12 cellular contexts compared by ENCODE assay signal in the genomic region with DNA sequence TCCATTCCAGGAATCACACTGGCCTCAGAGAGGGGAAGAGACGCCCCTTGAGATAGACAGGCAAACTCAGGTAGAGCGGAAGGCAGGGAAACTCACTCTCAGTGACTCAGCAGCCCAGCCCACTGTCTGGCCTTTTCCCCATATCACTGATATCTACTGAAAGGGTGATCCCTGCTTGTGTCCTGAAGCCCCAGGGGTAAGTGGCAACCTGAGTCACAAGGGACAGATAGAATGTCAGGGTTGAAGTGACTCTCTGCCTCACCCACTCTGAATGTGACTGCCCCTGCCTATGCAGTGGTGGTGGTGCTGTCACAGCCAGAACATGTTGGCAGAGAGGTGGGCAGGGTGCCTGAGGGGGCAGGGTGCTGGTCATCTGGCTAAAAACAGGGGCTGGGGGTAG.
DNase-seq lines count a peak whose midpoint lies in the region; ATAC-seq, FAIRE-seq and TF ChIP-seq lines count a peak whose summit lies in the region.
"Had no signal": no experiment of that assay in that cellular context is flagged by ENCODE, and none has a peak within 500 bp of the region (broad histone marks: within the 10 kb centered on the region; RNA-seq: fewer than 3 reads in every experiment).

No MANE protein-coding gene starts in this region.

- CTCF ChIA-PET in K562 (lab: Yijun Ruan, JAX; ENCODE audit: low intra/inter-chr PET ratio), result no interaction called here

- no peak for TF ChIP-seq POLR2A in K562 (conservative IDR thresholded peaks at IDR 0.05)
- TF ChIP-seq POLR2A in esophagus squamous epithelium (IDR thresholded peaks at IDR 0.05), result no peak

- peak overlapping the region; percentile 62 to 83 (median 74); a peak in 21 of 22 replicates for H3K4me2 ChIP-seq in BLaER1 treated with 17β-estradiol and CSF1 and Interleukin-3, amounts not matched to agents 10 nM and 100 nM
- H3K4me2 ChIP-seq in K562 (ENCODE audit: insufficient read depth, low read length), result no peak overlapping the region

- DNase-seq in HT-29 (ENCODE audit: low spot score) (peak; percentile 52), K562 (ENCODE audit: extremely low read depth in 1 of 4, low spot score in 3 of 4) (peak; percentile 15 to 70 (median 30)), left colon (no peak), NCI-H2227 treated with DMSO at 0.1 percent for 48 hours (lab: John Stamatoyannopoulos, UW) (no peak), esophagus squamous epithelium (lab: John Stamatoyannopoulos, UW) (no peak), activated T-cell treated with anti-CD3 and anti-CD28 coated beads for 4 hours (no peak)
- DNase-seq: CD4-positive, CD25-positive, alpha-beta regulatory T cell; KG1; RPMI8226; spleen had no signal

- H3K27me3 ChIP-seq in BLaER1 treated with 17β-estradiol and CSF1 and Interleukin-3, amounts not matched to agents 10 nM and 100 nM, result no peaks in the 10 kb centered on the region
- H3K27me3 ChIP-seq in K562 (ENCODE audit: control insufficient read depth in 2 of 2, insufficient read depth in 2 of 2, low read length in 2 of 2), result peaks cover 0 to 3% of the 10 kb centered on the region in 2 experiments; a peak in 1 of 5 replicates
- no peaks in the 10 kb centered on the region for H3K27me3 ChIP-seq in esophagus squamous epithelium
- H3K27me3 ChIP-seq: spleen had no signal

- POLR2A ChIA-PET in K562 (lab: Yijun Ruan, JAX), result no interaction called here

- peak overlapping the region in 10 of 11 experiments; percentile 16 to 76 (median 50); a peak in 14 of 22 replicates for H3K27ac ChIP-seq in BLaER1 treated with 17β-estradiol and CSF1 and Interleukin-3, amounts not matched to agents 10 nM and 100 nM
- H3K27ac ChIP-seq in K562 (ENCODE audit: extremely low read depth, low read depth, low read length), result no peak overlapping the region
- H3K27ac ChIP-seq in esophagus squamous epithelium, result no peak overlapping the region
- H3K27ac ChIP-seq: spleen had no signal

- H2AFZ ChIP-seq in K562 (ENCODE audit: low read depth, low read length), result no peak overlapping the region

- peak; percentile 15; the same call in 1 of the 2 replicates for TF ChIP-seq EP300 in K562 (IDR thresholded peaks at IDR 0.05; ENCODE audit: low read length)

- no peak overlapping the region for H3K4me3 ChIP-seq in BLaER1 treated with 17β-estradiol and CSF1 and Interleukin-3, amounts not matched to agents 10 nM and 100 nM
- H3K4me3 ChIP-seq in K562, result no peak overlapping the region
- no peak overlapping the region for H3K4me3 ChIP-seq in esophagus squamous epithelium
- H3K4me3 ChIP-seq: spleen had no signal

- TF ChIP-seq CTCF in K562 (IDR thresholded peaks at IDR 0.05 in 2 of 3, conservative IDR thresholded peaks at IDR 0.05 in 1 of 3; ENCODE audit: insufficient read depth in 2 of 3, low read depth in 1 of 3, low read length in 3 of 3) (no peak), esophagus squamous epithelium (IDR thresholded peaks at IDR 0.05) (no peak)

- no peak overlapping the region for H3K9ac ChIP-seq in BLaER1 treated with 17β-estradiol and CSF1 and Interleukin-3, amounts not matched to agents 10 nM and 100 nM
- H3K9ac ChIP-seq in K562 (ENCODE audit: insufficient read depth in 1 of 2, low read depth in 2 of 2, low read length in 2 of 2), result no peak overlapping the region

- no peaks in the 10 kb centered on the region for H3K9me3 ChIP-seq in BLaER1 treated with 17β-estradiol and CSF1 and Interleukin-3, amounts not matched to agents 10 nM and 100 nM (replicated peaks in 1 of 11)
- H3K9me3 ChIP-seq in K562 (replicated peaks; ENCODE audit: control insufficient read depth, insufficient read depth, low read depth, low read length) (no peaks in the 10 kb centered on the region), esophagus squamous epithelium (no peaks in the 10 kb centered on the region)
- H3K9me3 ChIP-seq: spleen had no signal

- no TSS peak for BruUV-seq in K562 (replicated peaks; lab: Mats Ljungman, UMichigan)

- no peaks in the 10 kb centered on the region for H3K79me2 ChIP-seq in K562 (ENCODE audit: control insufficient read depth, insufficient read depth, low read length)

- no peaks in the 10 kb centered on the region for H3K36me3 ChIP-seq in BLaER1 treated with 17β-estradiol and CSF1 and Interleukin-3, amounts not matched to agents 10 nM and 100 nM
- no peaks in the 10 kb centered on the region for H3K36me3 ChIP-seq in K562 (ENCODE audit: control insufficient read depth, insufficient read depth, low read length)
- no peaks in the 10 kb centered on the region for H3K36me3 ChIP-seq in esophagus squamous epithelium
- H3K36me3 ChIP-seq: spleen had no signal

- H4K20me1 ChIP-seq in BLaER1 treated with 17β-estradiol and CSF1 and Interleukin-3, amounts not matched to agents 10 nM and 100 nM, result no peaks in the 10 kb centered on the region
- H4K20me1 ChIP-seq in K562 (replicated peaks; ENCODE audit: control insufficient read depth, insufficient read depth, low read length), result 0 out of 2 replicates have a peak, but pooled peaks cover 4% of the 10 kb centered on the region

- WGBS in K562 (ENCODE audit: insufficient coverage, low coverage, missing lambda C conversion rate), result 0% methylated on average over 1 of the region's 2 CpGs
- WGBS in esophagus squamous epithelium, 2 donors, result 58 to 64% methylated on average over 2 of the region's 2 CpGs

- H3K9me1 ChIP-seq in K562 (ENCODE audit: control insufficient read depth, insufficient read depth, low read length), result no peaks in the 10 kb centered on the region

- no peak for TF ChIP-seq RAD21 in K562 (CRISPR knock-in tag; conservative IDR thresholded peaks at IDR 0.05 in 1 of 2, IDR thresholded peaks at IDR 0.05 in 1 of 2)

- FAIRE-seq in K562 (lab: Jason Lieb, UNC), result peak; percentile 23

- ATAC-seq in K562, result peak; percentile 88
- ATAC-seq in left colon, result peak; percentile 26
- no peak for ATAC-seq in GM19351 (IDR thresholded peaks at IDR 0.05; ENCODE audit: unreplicated experiment)

- in situ Hi-C loops in K562 (cut with MboI), result no loop called here

- intact Hi-C loops in K562 (cut with micrococcal nuclease) (no loop called here), left colon (cut with DNase I, micrococcal nuclease) (no loop called here), esophagus squamous epithelium (cut with DNase I) (no loop called here)

- peaks cover 46 to 87% (median 60%) of the 10 kb centered on the region in 10 experiments for H3K4me1 ChIP-seq in BLaER1 treated with 17β-estradiol and CSF1 and Interleukin-3, amounts not matched to agents 10 nM and 100 nM
- H3K4me1 ChIP-seq in K562 (replicated peaks in 1 of 2; ENCODE audit: control insufficient read depth in 2 of 2, insufficient read depth in 2 of 2, low read length in 2 of 2), result peaks cover 0 to 6% of the 10 kb centered on the region in 2 experiments; a peak in 2 of 5 replicates
- H3K4me1 ChIP-seq in esophagus squamous epithelium, result peaks cover 7 to 36% (median 12%) of the 10 kb centered on the region in 3 donors

TF ChIP-seq in K562, 482 proteins besides CTCF, POLR2A, EP300 and RAD21 (continues in another document):
- no peak for TF ChIP-seq DEAF1 (CRISPR knock-in tag; IDR thresholded peaks at IDR 0.05)
- TF ChIP-seq BCOR (IDR thresholded peaks at IDR 0.05), result no peak
- TF ChIP-seq DPF2 (IDR thresholded peaks at IDR 0.05), result peak; percentile 43; the same call in 1 of the 2 replicates
- peak; percentile 53 for TF ChIP-seq MAFK (IDR thresholded peaks at IDR 0.05; ENCODE audit: low read length)
- peak; percentile 27; the same call in 1 of the 2 replicates for TF ChIP-seq NCOR1 (IDR thresholded peaks at IDR 0.05)
- no peak for TF ChIP-seq COPS2 (conservative IDR thresholded peaks at IDR 0.05)
- peak; percentile 33; the same call in 1 of the 2 replicates for TF ChIP-seq MAFF (IDR thresholded peaks at IDR 0.05; ENCODE audit: low read length)
- TF ChIP-seq ZC3H8 (IDR thresholded peaks at IDR 0.05), result no peak
- peak; percentile 61; the same call in 1 of the 2 replicates for TF ChIP-seq SMAD4 (CRISPR knock-in tag; conservative IDR thresholded peaks at IDR 0.05)
- TF ChIP-seq PKNOX1 (IDR thresholded peaks at IDR 0.05), result peak; percentile 46
- TF ChIP-seq MAFG (tag; conservative IDR thresholded peaks at IDR 0.05), result peak; percentile 65
- no peak for TF ChIP-seq FIP1L1 (IDR thresholded peaks at IDR 0.05; ENCODE audit: low read depth, low read length, poor library complexity, severe bottlenecking)
- peak; percentile 40; the same call in 1 of the 2 replicates for TF ChIP-seq ARID1B (IDR thresholded peaks at IDR 0.05)
- no peak for TF ChIP-seq JUN (IDR thresholded peaks at IDR 0.05; ENCODE audit: borderline replicate concordance, low read depth, low read length)
- TF ChIP-seq JUN (CRISPR knock-in tag; IDR thresholded peaks at IDR 0.05; ENCODE audit: borderline replicate concordance), result no peak
- TF ChIP-seq MECOM (CRISPR knock-in tag; IDR thresholded peaks at IDR 0.05), result no peak
- no peak for TF ChIP-seq ZNF561 (CRISPR knock-in tag; conservative IDR thresholded peaks at IDR 0.05)
- no peak for TF ChIP-seq STAG1 (CRISPR knock-in tag; IDR thresholded peaks at IDR 0.05; ENCODE audit: borderline replicate concordance)

Comparison
In these comparisons a context has a peak if more than half of its experiments do, and no peak if none do; other contexts are left out.
1. H3K27ac ChIP-seq: peak in BLaER1 treated with 17β-estradiol and CSF1 and Interleukin-3, amounts not matched to agents 10 nM and 100 nM (10 of 11); none in K562 (single experiment) and esophagus squamous epithelium (0 of 4).
2. DNase-seq: peak in HT-29 (single experiment) and K562 (4 of 4); none in left colon (0 of 2), NCI-H2227 treated with DMSO at 0.1 percent for 48 hours (single experiment), esophagus squamous epithelium (single experiment) and activated T-cell treated with anti-CD3 and anti-CD28 coated beads for 4 hours (single experiment).